In the genomic region with DNA sequence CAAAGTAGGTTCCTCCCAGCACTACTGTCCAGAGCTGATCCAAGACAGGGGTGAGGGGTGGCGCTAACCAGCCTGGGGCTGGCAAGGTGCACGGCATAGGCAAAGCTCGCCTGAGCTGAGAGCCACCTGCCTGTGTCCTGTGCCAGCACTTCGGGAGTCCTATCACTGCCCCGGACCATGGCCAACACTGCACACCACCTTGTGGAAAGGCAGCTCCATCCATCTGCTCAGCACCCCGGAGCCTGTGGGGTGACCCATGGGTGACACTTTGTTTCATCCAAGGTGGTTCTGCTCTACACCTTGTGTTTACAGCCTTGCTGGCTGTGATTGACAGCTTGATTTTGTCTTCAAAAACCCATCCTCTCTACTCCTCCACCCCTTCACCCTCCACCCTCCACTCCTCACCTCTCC, we compare ENCODE assay signal across 1 cellular context.
TF ChIP-seq lines count a peak whose summit lies in the region.

No MANE protein-coding gene starts in this region.

TF ChIP-seq in SK-N-SH treated with all-trans-retinoic acid at 6 μM for 48 hours, 23 proteins besides CTCF, POLR2A, EP300 and RAD21 (continued from another document):
- TF ChIP-seq, protein P1, sequence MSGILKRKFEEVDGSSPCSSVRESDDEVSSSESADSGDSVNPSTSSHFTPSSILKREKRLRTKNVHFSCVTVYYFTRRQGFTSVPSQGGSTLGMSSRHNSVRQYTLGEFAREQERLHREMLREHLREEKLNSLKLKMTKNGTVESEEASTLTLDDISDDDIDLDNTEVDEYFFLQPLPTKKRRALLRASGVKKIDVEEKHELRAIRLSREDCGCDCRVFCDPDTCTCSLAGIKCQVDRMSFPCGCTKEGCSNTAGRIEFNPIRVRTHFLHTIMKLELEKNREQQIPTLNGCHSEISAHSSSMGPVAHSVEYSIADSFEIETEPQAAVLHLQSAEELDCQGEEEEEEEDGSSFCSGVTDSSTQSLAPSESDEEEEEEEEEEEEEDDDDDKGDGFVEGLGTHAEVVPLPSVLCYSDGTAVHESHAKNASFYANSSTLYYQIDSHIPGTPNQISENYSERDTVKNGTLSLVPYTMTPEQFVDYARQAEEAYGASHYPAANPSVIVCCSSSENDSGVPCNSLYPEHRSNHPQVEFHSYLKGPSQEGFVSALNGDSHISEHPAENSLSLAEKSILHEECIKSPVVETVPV (CRISPR knock-in tag; IDR thresholded peaks at IDR 0.05): no peak
- TF ChIP-seq OSR1 (CRISPR knock-in tag; IDR thresholded peaks at IDR 0.05): no peak
